Comparison of ENCODE assay signal across 11 cellular contexts in genomic region chr1:23122023-23122738, GRCh38. TPM values are rescaled to one million over a fixed set of nuclear protein-coding genes. Genes with fewer than 3 reads are reported as not detected.
DNase-seq lines count a peak whose midpoint lies in the region; ATAC-seq, FAIRE-seq and TF ChIP-seq lines count a peak whose summit lies in the region.
"Had no signal": no experiment of that assay in that cellular context is flagged by ENCODE, and none has a peak within 500 bp of the region (broad histone marks: within the 10 kb centered on the region; RNA-seq: fewer than 3 reads in every experiment).

No MANE protein-coding gene starts in this region.

- H3K27ac Mint-ChIP-seq in chondrocyte (ENCODE audit: unreplicated experiment) (peak overlapping the region; percentile 87), natural killer cell (no peak overlapping the region)

- H3K27me3 ChIP-seq in MG63: no peaks in the 10 kb centered on the region
- peaks cover 0 to 3% of the 10 kb centered on the region in 2 donors for H3K27me3 ChIP-seq in left lung
- no peaks in the 10 kb centered on the region for H3K27me3 ChIP-seq in thyroid gland

- H3K36me3 Mint-ChIP-seq in chondrocyte (ENCODE audit: low read depth) (no peaks in the 10 kb centered on the region), natural killer cell (peaks cover 7% of the 10 kb centered on the region)

- TF ChIP-seq CTCF in chondrocyte (IDR thresholded peaks at IDR 0.05) (no peak), left lung (IDR thresholded peaks at IDR 0.05) (no peak), thyroid gland (IDR thresholded peaks at IDR 0.05) (no peak), natural killer cell (IDR thresholded peaks at IDR 0.05) (no peak)

- peak; percentile 59 for DNase-seq in MG63
- no peak for DNase-seq in chondrocyte (ENCODE audit: low spot score)
- peak in 1 of 2 donors; percentile 37 for DNase-seq in left lung
- DNase-seq in thyroid gland: peak; percentile 81 to 86
- DNase-seq in natural killer cell: no peak
- no peak for DNase-seq in urothelium cell line (ENCODE audit: low spot score)
- DNase-seq: activated effector memory CD4-positive, alpha-beta T cell treated with Interleukin-2 at 50 U/mL for 16 hours; Karpas-422 had no signal

- no peaks in the 10 kb centered on the region for H3K27me3 Mint-ChIP-seq in chondrocyte (ENCODE audit: low read depth)
- H3K27me3 Mint-ChIP-seq in natural killer cell (ENCODE audit: low read depth in 2 of 2): no peaks in the 10 kb centered on the region

- H3K4me1 ChIP-seq in left lung (peaks cover 20 to 31% of the 10 kb centered on the region in 2 donors), thyroid gland (peaks cover 30 to 34% of the 10 kb centered on the region in 2 donors)

- WGBS in thyroid gland, 2 donors: 5 to 10% methylated on average over 4 of the region's 4 CpGs

- H3K4me3 ChIP-seq in MG63: no peak overlapping the region
- no peak overlapping the region for H3K4me3 ChIP-seq in left lung
- H3K4me3 ChIP-seq in thyroid gland (replicated peaks in 1 of 3): no peak overlapping the region

- TF ChIP-seq POLR2A in thyroid gland (IDR thresholded peaks at IDR 0.05): no peak

- peak overlapping the region; percentile 38 for H3K4me3 Mint-ChIP-seq in chondrocyte (ENCODE audit: unreplicated experiment)
- H3K4me3 Mint-ChIP-seq in natural killer cell: no peak overlapping the region

- ATAC-seq in left lung (peak; percentile 33), HG02610 (IDR thresholded peaks at IDR 0.05; ENCODE audit: unreplicated experiment) (no peak), HG02588 (IDR thresholded peaks at IDR 0.05; ENCODE audit: unreplicated experiment) (no peak), natural killer cell (no peak)

- no peak for FAIRE-seq in urothelium cell line (lab: Jason Lieb, UNC)
- FAIRE-seq: GM12891 had no signal

- H3K9me3 Mint-ChIP-seq in chondrocyte (ENCODE audit: low read depth) (no peaks in the 10 kb centered on the region), natural killer cell (no peaks in the 10 kb centered on the region)

- intact Hi-C loops in left lung (cut with DNase I) (no loop called here), thyroid gland (cut with DNase I) (no loop called here), natural killer cell (cut with micrococcal nuclease) (no loop called here)

- peak overlapping the region; percentile 9 to 16 for H3K27ac ChIP-seq in left lung
- peak overlapping the region; percentile 56 to 64 (median 57) for H3K27ac ChIP-seq in thyroid gland

- H3K9me3 ChIP-seq in MG63 (no peaks in the 10 kb centered on the region), left lung (no peaks in the 10 kb centered on the region), thyroid gland (no peaks in the 10 kb centered on the region)

- no peaks in the 10 kb centered on the region for H3K36me3 ChIP-seq in MG63
- H3K36me3 ChIP-seq in left lung: no peaks in the 10 kb centered on the region
- no peaks in the 10 kb centered on the region for H3K36me3 ChIP-seq in thyroid gland

- H3K4me1 Mint-ChIP-seq in chondrocyte (ENCODE audit: low read depth) (peaks cover 77% of the 10 kb centered on the region), natural killer cell (peaks cover 48 to 62% of the 10 kb centered on the region in 2 donors)

RNA-seq across cellular contexts. Expression of gene LUZP1, which starts 46.5 kb away (rescaled TPM):
- total RNA-seq in MG63 (2014; rRNA removed; shearing (Covaris generic); ENCODE audit: low replicate concordance): 17.1 and 18.2 TPM in 2 replicates
- total RNA-seq in chondrocyte (55.5 to 67.7 TPM (median 58.0 TPM) in 3 replicates), left lung (10 to 100 TPM; 29.8 to 31.4 TPM), thyroid gland (10 to 100 TPM; 21.4 to 28.2 (median 25.0) TPM), natural killer cell (10 to 100 TPM; 37.0 to 49.4 (median 39.6) TPM)

Comparison
In these comparisons a context has a peak if more than half of its experiments do, and no peak if none do; other contexts are left out.
1. DNase-seq: peak in MG63 (single experiment) and thyroid gland (2 of 2); none in chondrocyte (single experiment), natural killer cell (single experiment) and urothelium cell line (single experiment).